1 cellular context compared by ENCODE assay signal in genomic region chr17:77466140-77466539, GRCh38.
TF ChIP-seq lines count a peak whose summit lies in the region.

No MANE protein-coding gene starts in this region.

TF ChIP-seq in GM12878, 131 proteins besides CTCF, POLR2A, EP300 and RAD21 (continued from another document):
- TF ChIP-seq CUX1 (IDR thresholded peaks at IDR 0.05; ENCODE audit: insufficient replicate concordance, low read depth, low read length): no peak
- no peak for TF ChIP-seq YBX1 (IDR thresholded peaks at IDR 0.05)
- TF ChIP-seq RAD51 (IDR thresholded peaks at IDR 0.05): no peak
- no peak for TF ChIP-seq NFYA (IDR thresholded peaks at IDR 0.05; ENCODE audit: borderline replicate concordance, low read depth, low read length)
- TF ChIP-seq, protein P1, sequence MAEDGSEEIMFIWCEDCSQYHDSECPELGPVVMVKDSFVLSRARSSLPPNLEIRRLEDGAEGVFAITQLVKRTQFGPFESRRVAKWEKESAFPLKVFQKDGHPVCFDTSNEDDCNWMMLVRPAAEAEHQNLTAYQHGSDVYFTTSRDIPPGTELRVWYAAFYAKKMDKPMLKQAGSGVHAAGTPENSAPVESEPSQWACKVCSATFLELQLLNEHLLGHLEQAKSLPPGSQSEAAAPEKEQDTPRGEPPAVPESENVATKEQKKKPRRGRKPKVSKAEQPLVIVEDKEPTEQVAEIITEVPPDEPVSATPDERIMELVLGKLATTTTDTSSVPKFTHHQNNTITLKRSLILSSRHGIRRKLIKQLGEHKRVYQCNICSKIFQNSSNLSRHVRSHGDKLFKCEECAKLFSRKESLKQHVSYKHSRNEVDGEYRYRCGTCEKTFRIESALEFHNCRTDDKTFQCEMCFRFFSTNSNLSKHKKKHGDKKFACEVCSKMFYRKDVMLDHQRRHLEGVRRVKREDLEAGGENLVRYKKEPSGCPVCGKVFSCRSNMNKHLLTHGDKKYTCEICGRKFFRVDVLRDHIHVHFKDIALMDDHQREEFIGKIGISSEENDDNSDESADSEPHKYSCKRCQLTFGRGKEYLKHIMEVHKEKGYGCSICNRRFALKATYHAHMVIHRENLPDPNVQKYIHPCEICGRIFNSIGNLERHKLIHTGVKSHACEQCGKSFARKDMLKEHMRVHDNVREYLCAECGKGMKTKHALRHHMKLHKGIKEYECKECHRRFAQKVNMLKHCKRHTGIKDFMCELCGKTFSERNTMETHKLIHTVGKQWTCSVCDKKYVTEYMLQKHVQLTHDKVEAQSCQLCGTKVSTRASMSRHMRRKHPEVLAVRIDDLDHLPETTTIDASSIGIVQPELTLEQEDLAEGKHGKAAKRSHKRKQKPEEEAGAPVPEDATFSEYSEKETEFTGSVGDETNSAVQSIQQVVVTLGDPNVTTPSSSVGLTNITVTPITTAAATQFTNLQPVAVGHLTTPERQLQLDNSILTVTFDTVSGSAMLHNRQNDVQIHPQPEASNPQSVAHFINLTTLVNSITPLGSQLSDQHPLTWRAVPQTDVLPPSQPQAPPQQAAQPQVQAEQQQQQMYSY (CRISPR knock-in tag; IDR thresholded peaks at IDR 0.05): no peak
